Comparison of ENCODE assay signal across 12 cellular contexts in genomic region chr7:132666076-132666775, GRCh38.
DNase-seq lines count a peak whose midpoint lies in the region; ATAC-seq and TF ChIP-seq lines count a peak whose summit lies in the region.
"Had no signal": no experiment of that assay in that cellular context is flagged by ENCODE, and none has a peak within 500 bp of the region (broad histone marks: within the 10 kb centered on the region; RNA-seq: fewer than 3 reads in every experiment).

No MANE protein-coding gene starts in this region.

- H2BK5ac ChIP-seq in IMR-90 (ENCODE audit: low read depth, low read length, poor library complexity, severe bottlenecking) = no peak overlapping the region

- no peak overlapping the region for H4K5ac ChIP-seq in IMR-90 (ENCODE audit: low read depth, low read length)

- no peak overlapping the region for H3K18ac ChIP-seq in IMR-90 (ENCODE audit: low read depth, low read length)

- H3K79me1 ChIP-seq in IMR-90 (ENCODE audit: low read depth in 1 of 2, low read length in 2 of 2) = no peaks in the 10 kb centered on the region

- H3K4me3 Mint-ChIP-seq in CD8-positive, alpha-beta memory T cell = peak overlapping the region in 6 of 7 donors; percentile 53 to 73 (median 70)
- peak overlapping the region; percentile 68 for H3K4me3 Mint-ChIP-seq in activated naive CD8-positive, alpha-beta T cell
- H3K4me3 Mint-ChIP-seq: H9 had no signal

- ATAC-seq in IMR-90 (ENCODE audit: low read depth) (no peak), left lobe of liver (peak; percentile 78), left ventricle myocardium superior (no peak), HG03378 (IDR thresholded peaks at IDR 0.05; ENCODE audit: unreplicated experiment) (no peak)
- ATAC-seq: Right ventricle myocardium inferior had no signal

- dilution Hi-C loops in IMR-90 (cut with HindIII; ENCODE audit: low sequenced_read_pairs, unreplicated experiment) = no loop called here

- no peaks in the 10 kb centered on the region for H3K27me3 Mint-ChIP-seq in CD8-positive, alpha-beta memory T cell
- H3K27me3 Mint-ChIP-seq in activated naive CD8-positive, alpha-beta T cell = no peaks in the 10 kb centered on the region

- H3K36me3 ChIP-seq in CD8-positive, alpha-beta memory T cell (ENCODE audit: insufficient read depth, low read length) = no peaks in the 10 kb centered on the region
- H3K36me3 ChIP-seq in IMR-90 (ENCODE audit: control insufficient read depth, insufficient read depth, low read length) = no peaks in the 10 kb centered on the region

- no peak overlapping the region for H2AFZ ChIP-seq in IMR-90 (replicated peaks; ENCODE audit: low read length, poor library complexity)

- no peak overlapping the region for H3K23ac ChIP-seq in IMR-90 (ENCODE audit: low read depth, low read length)

- no peak overlapping the region for H2AK9ac ChIP-seq in IMR-90 (replicated peaks; ENCODE audit: low read depth, low read length, poor library complexity)

- no peak for TF ChIP-seq RAD21 in IMR-90 (IDR thresholded peaks at IDR 0.05; ENCODE audit: low read length)

- POLR2A ChIA-PET in CD8-positive, alpha-beta memory T cell (lab: Charles Lee) = interaction anchor here (1.2 kb wide), 1 partner anchor 13 kb away, joined by 3 read pairs; no protein-coding TSS in a partner anchor
- POLR2A ChIA-PET in IMR-90 (lab: Charles Lee; ENCODE audit: unreplicated experiment) = no interaction called here

- no peak for TF ChIP-seq CTCF in IMR-90 (conservative IDR thresholded peaks at IDR 0.05; ENCODE audit: low read depth, low read length)

- H4K8ac ChIP-seq in IMR-90 (ENCODE audit: low read depth in 2 of 2, low read length in 2 of 2) = no peak overlapping the region

- no peak overlapping the region for H3K56ac ChIP-seq in IMR-90 (ENCODE audit: extremely low read depth, insufficient read depth, low read length)

- H2AK5ac ChIP-seq in IMR-90 (ENCODE audit: low read depth, low read length) = no peak overlapping the region

- no CpG with 5 or more reads among the region's 3 CpGs for WGBS in IMR-90 (ENCODE audit: extremely low coverage in 2 of 2, insufficient read length in 1 of 2), 2 experiments

- H3K4me1 ChIP-seq in CD8-positive, alpha-beta memory T cell (ENCODE audit: insufficient read depth, low read length) = peaks cover 12% of the 10 kb centered on the region
- no peaks in the 10 kb centered on the region for H3K4me1 ChIP-seq in IMR-90 (ENCODE audit: control insufficient read depth, insufficient read depth, low read length)

- no peak overlapping the region for H3K27ac ChIP-seq in CD8-positive, alpha-beta memory T cell (ENCODE audit: low read depth, low read length)
- no peak overlapping the region for H3K27ac ChIP-seq in IMR-90 (ENCODE audit: insufficient read depth, low read length)

- H3K4me1 Mint-ChIP-seq in CD8-positive, alpha-beta memory T cell = peaks cover 11 to 15% (median 12%) of the 10 kb centered on the region in 3 donors
- H3K4me1 Mint-ChIP-seq in activated naive CD8-positive, alpha-beta T cell (ENCODE audit: low read depth) = peaks cover 13% of the 10 kb centered on the region
- H3K4me1 Mint-ChIP-seq: H9 had no signal

- no peaks in the 10 kb centered on the region for H4K20me1 ChIP-seq in IMR-90 (ENCODE audit: insufficient read depth, low read length)

- intact Hi-C loops in IMR-90 (cut with micrococcal nuclease) = no loop called here
- intact Hi-C loops in left ventricle myocardium superior (cut with micrococcal nuclease) = no loop called here

- H3K9me3 ChIP-seq in CD8-positive, alpha-beta memory T cell (ENCODE audit: low read length) = no peaks in the 10 kb centered on the region
- no peaks in the 10 kb centered on the region for H3K9me3 ChIP-seq in IMR-90 (ENCODE audit: control insufficient read depth, insufficient read depth, low read length)

- TF ChIP-seq POLR2A in IMR-90 (IDR thresholded peaks at IDR 0.05; ENCODE audit: low read depth, low read length) = no peak

- in situ Hi-C loops in IMR-90 (cut with MboI; ENCODE audit: low sequenced_read_pairs) = no loop called here

- H4K91ac ChIP-seq in IMR-90 (ENCODE audit: insufficient read depth, low read depth, low read length) = no peak overlapping the region

- H3K4me3 ChIP-seq in CD8-positive, alpha-beta memory T cell (ENCODE audit: low read length) = no peak overlapping the region
- H3K4me3 ChIP-seq in IMR-90 (ENCODE audit: insufficient read depth, low read depth, low read length) = no peak overlapping the region

- DNase-seq in CD8-positive, alpha-beta memory T cell = peak in 2 of 5 donors; percentile 8 to 11
- peak; percentile 5 for DNase-seq in IMR-90
- no peak for DNase-seq in left lobe of liver (ENCODE audit: low spot score)
- no peak for DNase-seq in NCI-H1105 treated with DMSO at 0.1 percent for 48 hours (lab: John Stamatoyannopoulos, UW)
- no peak for DNase-seq in left ventricle myocardium superior
- DNase-seq in AML-193 (lab: John Stamatoyannopoulos, UW) = no peak
- DNase-seq: activated CD4-positive, alpha-beta T cell treated with anti-CD3 and anti-CD28 coated beads, Interleukin-2, amount 50 U/mL, for 48 hours; H9; NCI-H2029 had no signal

- CTCF ChIA-PET in CD8-positive, alpha-beta memory T cell (lab: Charles Lee) = interaction anchor here (1.1 kb wide), 1 partner anchor 8 kb away, joined by 3 read pairs; no protein-coding TSS in a partner anchor
- CTCF ChIA-PET in IMR-90 (lab: Yijun Ruan, JAX) = interaction anchor here (0.7 kb wide), 1 partner anchor 12 kb away, joined by 4 read pairs; no protein-coding TSS in a partner anchor

- H2BK20ac ChIP-seq in IMR-90 (ENCODE audit: low read depth, low read length) = no peak overlapping the region

- H2BK120ac ChIP-seq in IMR-90 (ENCODE audit: low read depth, low read length) = no peak overlapping the region

- no peak overlapping the region for H3K14ac ChIP-seq in IMR-90 (replicated peaks; ENCODE audit: low read depth, low read length)

- peak overlapping the region; percentile 52 for H3K4me2 ChIP-seq in IMR-90 (ENCODE audit: low read depth, low read length)

- H3K36me3 Mint-ChIP-seq in CD8-positive, alpha-beta memory T cell = peaks cover 0 to 6% (median 5%) of the 10 kb centered on the region in 3 donors
- peaks cover 4% of the 10 kb centered on the region for H3K36me3 Mint-ChIP-seq in activated naive CD8-positive, alpha-beta T cell

- no TSS peak for BruUV-seq in IMR-90 (replicated peaks; lab: Mats Ljungman, UMichigan)

- no peak overlapping the region for H3K4ac ChIP-seq in IMR-90 (ENCODE audit: low read depth, low read length)

- H3K9me3 Mint-ChIP-seq in CD8-positive, alpha-beta memory T cell = no peaks in the 10 kb centered on the region
- no peaks in the 10 kb centered on the region for H3K9me3 Mint-ChIP-seq in activated naive CD8-positive, alpha-beta T cell (ENCODE audit: low read depth)

- H2BK15ac ChIP-seq in IMR-90 (ENCODE audit: low read depth, low read length) = no peak overlapping the region

- H3K9me1 ChIP-seq in IMR-90 (ENCODE audit: insufficient read depth, low read length) = no peaks in the 10 kb centered on the region

- no peak overlapping the region for H3K9ac ChIP-seq in IMR-90 (ENCODE audit: low read depth, low read length)

- peak overlapping the region in 7 of 8 donors; percentile 2 to 94 (median 74) for H3K27ac Mint-ChIP-seq in CD8-positive, alpha-beta memory T cell
- peak overlapping the region; percentile 30 for H3K27ac Mint-ChIP-seq in activated naive CD8-positive, alpha-beta T cell
- H3K27ac Mint-ChIP-seq: H9 had no signal

- H3K27me3 ChIP-seq in CD8-positive, alpha-beta memory T cell (ENCODE audit: insufficient read depth, low read length, poor library complexity, severe bottlenecking) = no peaks in the 10 kb centered on the region
- H3K27me3 ChIP-seq in IMR-90 (ENCODE audit: control insufficient read depth, insufficient read depth, low read length) = no peaks in the 10 kb centered on the region

TF ChIP-seq in IMR-90, 13 proteins besides CTCF, POLR2A, EP300 and RAD21:
- TF ChIP-seq BHLHE40 (IDR thresholded peaks at IDR 0.05; ENCODE audit: low read depth, low read length) (no peak), RCOR1 (IDR thresholded peaks at IDR 0.05; ENCODE audit: insufficient replicate concordance, low read length) (no peak), CEBPB (IDR thresholded peaks at IDR 0.05; ENCODE audit: low read depth, low read length) (no peak), USF2 (IDR thresholded peaks at IDR 0.05; ENCODE audit: low read depth, low read length) (no peak), NFE2L2 (IDR thresholded peaks at IDR 0.05; ENCODE audit: low read depth, low read length) (no peak), SMC3 (IDR thresholded peaks at IDR 0.05; ENCODE audit: low read depth, low read length) (no peak), CHD1 (IDR thresholded peaks at IDR 0.05; ENCODE audit: low read depth, low read length) (no peak), MAFK (IDR thresholded peaks at IDR 0.05; ENCODE audit: low read depth, low read length) (no peak), FOS (IDR thresholded peaks at IDR 0.05; ENCODE audit: low read depth, low read length) (no peak), MAZ (IDR thresholded peaks at IDR 0.05; ENCODE audit: borderline replicate concordance, low read depth, low read length) (no peak), RFX5 (IDR thresholded peaks at IDR 0.05; ENCODE audit: low read depth, low read length) (no peak), MXI1 (IDR thresholded peaks at IDR 0.05; ENCODE audit: borderline replicate concordance, low read depth, low read length) (no peak)
- TF ChIP-seq, protein P1, sequence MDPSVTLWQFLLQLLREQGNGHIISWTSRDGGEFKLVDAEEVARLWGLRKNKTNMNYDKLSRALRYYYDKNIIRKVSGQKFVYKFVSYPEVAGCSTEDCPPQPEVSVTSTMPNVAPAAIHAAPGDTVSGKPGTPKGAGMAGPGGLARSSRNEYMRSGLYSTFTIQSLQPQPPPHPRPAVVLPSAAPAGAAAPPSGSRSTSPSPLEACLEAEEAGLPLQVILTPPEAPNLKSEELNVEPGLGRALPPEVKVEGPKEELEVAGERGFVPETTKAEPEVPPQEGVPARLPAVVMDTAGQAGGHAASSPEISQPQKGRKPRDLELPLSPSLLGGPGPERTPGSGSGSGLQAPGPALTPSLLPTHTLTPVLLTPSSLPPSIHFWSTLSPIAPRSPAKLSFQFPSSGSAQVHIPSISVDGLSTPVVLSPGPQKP (IDR thresholded peaks at IDR 0.05; ENCODE audit: borderline replicate concordance, low read depth, low read length) = no peak
